Comparison of ENCODE assay signal across 19 cellular contexts in the genomic region with DNA sequence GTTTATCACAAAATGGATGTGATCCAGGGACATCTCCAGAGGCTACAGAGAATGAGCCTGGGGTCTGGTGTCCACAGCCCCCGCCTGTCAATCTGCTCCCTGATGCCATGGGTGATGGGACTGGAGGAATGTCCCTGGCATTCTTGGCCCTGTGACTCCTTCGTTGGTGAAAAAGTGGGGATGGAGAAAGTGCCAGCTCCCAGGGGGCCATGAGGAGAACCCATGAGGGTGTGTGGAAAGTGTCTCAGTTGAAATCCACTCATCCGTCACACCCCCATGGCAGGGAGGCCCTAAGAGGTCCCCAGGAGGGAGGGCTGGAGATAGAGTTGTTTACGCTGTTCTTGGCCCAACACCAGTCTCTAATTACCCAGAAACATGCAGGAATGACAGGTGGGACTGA.
DNase-seq lines count a peak whose midpoint lies in the region; ATAC-seq and TF ChIP-seq lines count a peak whose summit lies in the region.
"Had no signal": no experiment of that assay in that cellular context is flagged by ENCODE, and none has a peak within 500 bp of the region (broad histone marks: within the 10 kb centered on the region; RNA-seq: fewer than 3 reads in every experiment).

No MANE protein-coding gene starts in this region.

- no peak overlapping the region for H3K4me3 Mint-ChIP-seq in CD4-positive, alpha-beta T cell
- H3K4me3 Mint-ChIP-seq: CD8-positive, alpha-beta T cell had no signal

- H3K27me3 Mint-ChIP-seq in CD4-positive, alpha-beta T cell = peaks cover 10% of the 10 kb centered on the region

- H3K9me3 Mint-ChIP-seq in CD4-positive, alpha-beta T cell = no peaks in the 10 kb centered on the region
- H3K9me3 Mint-ChIP-seq: CD8-positive, alpha-beta T cell had no signal

- TF ChIP-seq CTCF in lower lobe of right lung (IDR thresholded peaks at IDR 0.05) = no peak
- no peak for TF ChIP-seq CTCF in psoas muscle (IDR thresholded peaks at IDR 0.05)
- no peak for TF ChIP-seq CTCF in CD4-positive, alpha-beta T cell (IDR thresholded peaks at IDR 0.05)

- H3K27ac Mint-ChIP-seq in CD4-positive, alpha-beta T cell = no peak overlapping the region
- H3K27ac Mint-ChIP-seq: CD8-positive, alpha-beta T cell had no signal

- intact Hi-C loops in lower lobe of right lung (cut with DNase I) = no loop called here
- intact Hi-C loops in psoas muscle (cut with DNase I) = no loop called here
- intact Hi-C loops in CD4-positive, alpha-beta T cell (cut with DNase I, micrococcal nuclease) = no loop called here

- WGBS in psoas muscle, 3 donors = 73 to 83% (median 75%) methylated on average over 4 of the region's 4 CpGs

- no peaks in the 10 kb centered on the region for H3K9me3 ChIP-seq in BLaER1
- H3K9me3 ChIP-seq in lower lobe of right lung = no peaks in the 10 kb centered on the region
- H3K9me3 ChIP-seq in psoas muscle = no peaks in the 10 kb centered on the region
- no peaks in the 10 kb centered on the region for H3K9me3 ChIP-seq in CD4-positive, alpha-beta T cell (ENCODE audit: control insufficient read depth, low read length)
- H3K9me3 ChIP-seq: A549, BE2C, Caco-2 had no signal

- H3K4me1 Mint-ChIP-seq in CD4-positive, alpha-beta T cell (ENCODE audit: low read depth) = no peaks in the 10 kb centered on the region

- H3K4me3 ChIP-seq in BLaER1 (no peak overlapping the region), lower lobe of right lung (no peak overlapping the region), psoas muscle (no peak overlapping the region)
- H3K4me3 ChIP-seq: A549 had no signal

- DNase-seq in NCI-H345 (lab: John Stamatoyannopoulos, UW) (peak; percentile 10), NCI-H345 treated with DMSO at 0.1 percent for 48 hours (lab: John Stamatoyannopoulos, UW; ENCODE audit: unreplicated experiment) (no peak), DMS79 treated with DMSO at 0.1 percent for 48 hours (lab: John Stamatoyannopoulos, UW) (peak; percentile 70), lower lobe of right lung (peak; percentile 1), psoas muscle (no peak), DMS153 (lab: John Stamatoyannopoulos, UW) (no peak)
- no peak for DNase-seq in CD4-positive, alpha-beta T cell
- DNase-seq: 8988T; ACHN; AML-193; BE2C; C1 segment of cervical spinal cord; Caco-2; CD8-positive, alpha-beta T cell; DND-41; GOT3; HCEC 1CT had no signal

- ATAC-seq in lower lobe of right lung (no peak), psoas muscle (no peak)
- ATAC-seq in CD4-positive, alpha-beta T cell (ENCODE audit: poor library complexity) = no peak
- ATAC-seq: A549; CD8-positive, alpha-beta T cell had no signal

- H3K9ac ChIP-seq in BLaER1 = no peak overlapping the region

- H3K36me3 Mint-ChIP-seq in CD4-positive, alpha-beta T cell (ENCODE audit: low read depth) = no peaks in the 10 kb centered on the region
- H3K36me3 Mint-ChIP-seq: CD8-positive, alpha-beta T cell had no signal

- CTCF ChIA-PET in CD4-positive, alpha-beta T cell (lab: Charles Lee) = no interaction called here

- no peaks in the 10 kb centered on the region for H3K36me3 ChIP-seq in BLaER1
- H3K36me3 ChIP-seq in lower lobe of right lung = no peaks in the 10 kb centered on the region
- H3K36me3 ChIP-seq in psoas muscle (ENCODE audit: insufficient read depth in 1 of 2, low read depth in 1 of 2) = no peaks in the 10 kb centered on the region
- H3K36me3 ChIP-seq: BE2C had no signal

- H3K4me1 ChIP-seq in BLaER1 (peaks cover 43% of the 10 kb centered on the region), lower lobe of right lung (no peaks in the 10 kb centered on the region), psoas muscle (no peaks in the 10 kb centered on the region)
- H3K4me1 ChIP-seq: A549, BE2C, Caco-2 had no signal

- no peak overlapping the region for H3K27ac ChIP-seq in BLaER1
- H3K27ac ChIP-seq in lower lobe of right lung = no peak overlapping the region
- no peak overlapping the region for H3K27ac ChIP-seq in psoas muscle
- H3K27ac ChIP-seq in CD4-positive, alpha-beta T cell (ENCODE audit: low read depth, low read length) = no peak overlapping the region
- H3K27ac ChIP-seq: A549 had no signal

- H4K20me1 ChIP-seq in BLaER1 = peaks cover 80% of the 10 kb centered on the region

- POLR2A ChIA-PET in CD4-positive, alpha-beta T cell (lab: Charles Lee) = no interaction called here

- H3K4me2 ChIP-seq in BLaER1 = peak overlapping the region; percentile 24
- H3K4me2 ChIP-seq: A549 had no signal

- peaks cover 95% of the 10 kb centered on the region for H3K27me3 ChIP-seq in BLaER1
- H3K27me3 ChIP-seq in lower lobe of right lung (ENCODE audit: low read depth) = peaks cover 6% of the 10 kb centered on the region
- peaks cover 0 to 26% (median 15%) of the 10 kb centered on the region in 3 donors for H3K27me3 ChIP-seq in psoas muscle (ENCODE audit: insufficient read depth in 3 of 3, low read length in 2 of 3)
- H3K27me3 ChIP-seq in CD4-positive, alpha-beta T cell (ENCODE audit: control insufficient read depth, insufficient read depth, low read length) = no peaks in the 10 kb centered on the region

Comparison
In these comparisons a context has a peak if more than half of its experiments do, and no peak if none do; other contexts are left out.
1. DNase-seq: peak in NCI-H345 (single experiment), DMS79 treated with DMSO at 0.1 percent for 48 hours (single experiment) and lower lobe of right lung (single experiment); none in NCI-H345 treated with DMSO at 0.1 percent for 48 hours (single experiment), psoas muscle (0 of 2), DMS153 (single experiment) and CD4-positive, alpha-beta T cell (0 of 10).